In genomic region chr22:31253949-31254348, GRCh38 we compare ENCODE assay signal across 11 cellular contexts. TPM values are rescaled to one million over a fixed set of nuclear protein-coding genes. Genes with fewer than 3 reads are reported as not detected.
DNase-seq lines count a peak whose midpoint lies in the region; ATAC-seq and TF ChIP-seq lines count a peak whose summit lies in the region.
"Had no signal": no experiment of that assay in that cellular context is flagged by ENCODE, and none has a peak within 500 bp of the region (broad histone marks: within the 10 kb centered on the region; RNA-seq: fewer than 3 reads in every experiment).

No MANE protein-coding gene starts in this region.

- ATAC-seq in GM18517 (IDR thresholded peaks at IDR 0.05; ENCODE audit: unreplicated experiment) (no peak), omental fat pad (ENCODE audit: low FRiP score) (no peak)

- H3K9me3 Mint-ChIP-seq in type B pancreatic cell = no peaks in the 10 kb centered on the region
- H3K9me3 Mint-ChIP-seq: activated T-cell treated with anti-CD3 and anti-CD28 coated beads, Interleukin-2, amount 50 U/mL, for 24 hours had no signal

- peak overlapping the region; percentile 88 for H3K27ac Mint-ChIP-seq in type B pancreatic cell
- H3K27ac Mint-ChIP-seq: activated T-cell treated with anti-CD3 and anti-CD28 coated beads, Interleukin-2, amount 50 U/mL, for 24 hours had no signal

- peaks cover 12% of the 10 kb centered on the region for H3K36me3 ChIP-seq in colonic mucosa

- peaks cover 14% of the 10 kb centered on the region for H3K4me1 ChIP-seq in colonic mucosa

- H3K4me3 Mint-ChIP-seq in type B pancreatic cell = peak overlapping the region; percentile 61
- H3K4me3 Mint-ChIP-seq: activated T-cell treated with anti-CD3 and anti-CD28 coated beads, Interleukin-2, amount 50 U/mL, for 24 hours had no signal

- peaks cover 22% of the 10 kb centered on the region for H3K36me3 Mint-ChIP-seq in type B pancreatic cell

- H3K27me3 ChIP-seq in colonic mucosa = no peaks in the 10 kb centered on the region

- TF ChIP-seq CTCF in colonic mucosa (IDR thresholded peaks at IDR 0.05) = no peak
- no peak for TF ChIP-seq CTCF in lower leg skin (IDR thresholded peaks at IDR 0.05)
- TF ChIP-seq CTCF in type B pancreatic cell (conservative IDR thresholded peaks at IDR 0.05) = no peak
- TF ChIP-seq CTCF in omental fat pad (IDR thresholded peaks at IDR 0.05) = no peak

- H3K4me3 ChIP-seq in colonic mucosa (no peak overlapping the region), lower leg skin (ENCODE audit: low read depth, poor library complexity, severe bottlenecking) (no peak overlapping the region)

- peak overlapping the region; percentile 5 for H3K27ac ChIP-seq in colonic mucosa

- no peak for TF ChIP-seq POLR2A in lower leg skin (IDR thresholded peaks at IDR 0.05)

- H3K4me1 Mint-ChIP-seq in type B pancreatic cell (ENCODE audit: unreplicated experiment) = peaks cover 9% of the 10 kb centered on the region

- DNase-seq in DMS 273 (lab: John Stamatoyannopoulos, UW; ENCODE audit: unreplicated experiment) (peak; percentile 19), DMS 273 treated with DMSO at 0.1 percent for 48 hours (lab: John Stamatoyannopoulos, UW) (no peak), colonic mucosa (peak; percentile 73), lower leg skin (ENCODE audit: low spot score in 2 of 2) (peak; percentile 78 to 88), type B pancreatic cell (ENCODE audit: extremely low spot score, unreplicated experiment) (no peak), NCI-H1048 (lab: John Stamatoyannopoulos, UW) (no peak), omental fat pad (ENCODE audit: low spot score) (no peak)
- DNase-seq: 8988T; activated T-cell treated with anti-CD3 and anti-CD28 coated beads, Interleukin-2, amount 50 U/mL, for 24 hours; NCI-H774 had no signal

- intact Hi-C loops in colonic mucosa (cut with DNase I) (no loop called here), lower leg skin (cut with DNase I; ENCODE audit: low total_unique reads) (no loop called here)

- H3K27me3 Mint-ChIP-seq in type B pancreatic cell = no peaks in the 10 kb centered on the region
- H3K27me3 Mint-ChIP-seq: activated T-cell treated with anti-CD3 and anti-CD28 coated beads, Interleukin-2, amount 50 U/mL, for 24 hours had no signal

- H3K9ac ChIP-seq in colonic mucosa (ENCODE audit: low read depth in 2 of 2, low read length in 2 of 2) = no peak overlapping the region

- H3K9me3 ChIP-seq in colonic mucosa = no peaks in the 10 kb centered on the region

- 45 to 47% methylated on average over 4 of the region's 4 CpGs for WGBS in lower leg skin, 2 donors

RNA-seq across cellular contexts. Expression of gene PIK3IP1, which starts 38.3 kb away (rescaled TPM):
- total RNA-seq in colonic mucosa = 10 to 100 TPM in 1 of 2 donors, 1 to 10 TPM in 1; 8.4 to 15.1 TPM
- 100 to 1,000 TPM in 3 of 4 donors, 10 to 100 TPM in 1; 84.8 to 162 (median 120) TPM for total RNA-seq in lower leg skin
- 21.0 and 36.8 TPM in 2 replicates for total RNA-seq in type B pancreatic cell (ENCODE audit: low replicate concordance)
- 10 to 100 TPM; 32.8 to 61.2 (median 47.1) TPM for total RNA-seq in omental fat pad

RNA-seq across cellular contexts. Expression of gene LIMK2, which starts 41.9 kb away (rescaled TPM):
- total RNA-seq in colonic mucosa (100 to 1,000 TPM in 1 of 2 donors, 10 to 100 TPM in 1; 88.0 to 109 TPM), lower leg skin (100 to 1,000 TPM; 135 to 218 (median 168) TPM), type B pancreatic cell (ENCODE audit: low replicate concordance) (46.6 and 127 TPM in 2 replicates), omental fat pad (10 to 100 TPM; 32.0 to 66.2 (median 40.7) TPM)

Comparison
In these comparisons a context has a peak if more than half of its experiments do, and no peak if none do; other contexts are left out.
1. DNase-seq: peak in DMS 273 (single experiment), colonic mucosa (single experiment) and lower leg skin (2 of 2); none in DMS 273 treated with DMSO at 0.1 percent for 48 hours (single experiment), type B pancreatic cell (single experiment), NCI-H1048 (single experiment) and omental fat pad (single experiment).